Comparison of ENCODE assay signal across 8 cellular contexts in genomic region chr1:109877320-109877771, GRCh38. TPM values are rescaled to one million over a fixed set of nuclear protein-coding genes. Genes with fewer than 3 reads are reported as not detected.
DNase-seq lines count a peak whose midpoint lies in the region; ATAC-seq, FAIRE-seq and TF ChIP-seq lines count a peak whose summit lies in the region.

No MANE protein-coding gene starts in this region.

- no peaks in the 10 kb centered on the region for H3K36me3 ChIP-seq in colonic mucosa
- no peaks in the 10 kb centered on the region for H3K36me3 ChIP-seq in HepG2 (replicated peaks in 1 of 2; ENCODE audit: control insufficient read depth in 1 of 2, insufficient read depth in 2 of 2, low read length in 2 of 2)
- no peaks in the 10 kb centered on the region for H3K36me3 ChIP-seq in suprapubic skin

- intact Hi-C loops in colonic mucosa (cut with DNase I): no loop called here
- intact Hi-C loops in HepG2 (cut with micrococcal nuclease; ENCODE audit: unreplicated experiment): no loop called here
- intact Hi-C loops in CD4-positive, alpha-beta T cell (cut with DNase I, micrococcal nuclease): no loop called here

- H2AFZ ChIP-seq in HepG2 (ENCODE audit: low read length): no peak overlapping the region

- peak overlapping the region; percentile 81 for H3K4me2 ChIP-seq in HepG2 (ENCODE audit: low read depth, low read length)

- DNase-seq in HS-5 (ENCODE audit: low read depth) (peak; percentile 81), colonic mucosa (no peak), HepG2 (ENCODE audit: low spot score) (peak; percentile 79), suprapubic skin (ENCODE audit: low spot score in 2 of 2) (peak; percentile 78 to 85), DMS114 treated with DMSO at 0.1 percent for 48 hours (lab: John Stamatoyannopoulos, UW; ENCODE audit: unreplicated experiment) (no peak), COLO668 (lab: John Stamatoyannopoulos, UW; ENCODE audit: unreplicated experiment) (no peak)
- DNase-seq in CD4-positive, alpha-beta T cell: no peak

- POLR2A ChIA-PET in HepG2 (lab: Yijun Ruan, JAX): interaction anchor here (1.2 kb wide), 3 partner anchors 15 to 83 kb away, joined by 3 to 7 read pairs (median 5); no protein-coding TSS in a partner anchor
- POLR2A ChIA-PET in CD4-positive, alpha-beta T cell (lab: Charles Lee): no interaction called here

- H3K27me3 Mint-ChIP-seq in CD4-positive, alpha-beta T cell: no peaks in the 10 kb centered on the region

- H3K9ac ChIP-seq in colonic mucosa (ENCODE audit: low read depth in 2 of 2, low read length in 2 of 2) (peak overlapping the region in 1 of 2 donors; percentile 17), HepG2 (ENCODE audit: insufficient read depth, low read depth, low read length) (peak overlapping the region; percentile 44; the same call in 1 of the 2 replicates)

- TF ChIP-seq RAD21 in HepG2 (CRISPR knock-in tag; IDR thresholded peaks at IDR 0.05): 0 out of 2 replicates have a peak, but pooled peaks have one; percentile 29

- peak; percentile 96 for ATAC-seq in HepG2
- no peak for ATAC-seq in CD4-positive, alpha-beta T cell (ENCODE audit: poor library complexity)
- no peak for ATAC-seq in HG03442 (IDR thresholded peaks at IDR 0.05; ENCODE audit: unreplicated experiment)

- no peak overlapping the region for H3K4me3 ChIP-seq in colonic mucosa
- peak overlapping the region; percentile 33 to 72 (median 51) for H3K4me3 ChIP-seq in HepG2 (replicated peaks in 1 of 3; ENCODE audit: insufficient read depth in 1 of 3, low read depth in 2 of 3, low read length in 3 of 3)
- no peak overlapping the region for H3K4me3 ChIP-seq in suprapubic skin

- H3K4me3 Mint-ChIP-seq in CD4-positive, alpha-beta T cell: no peak overlapping the region

- in situ Hi-C loops in HepG2 (cut with HindIII; ENCODE audit: extremely low pct_ligation_motif_present, low pct_unique_long_range_greater_than_20kb): no loop called here

- H3K27ac ChIP-seq in colonic mucosa: peak overlapping the region; percentile 63
- no peak overlapping the region for H3K27ac ChIP-seq in HepG2 (ENCODE audit: extremely low read length, insufficient read depth, low read length)
- peak overlapping the region; percentile 74 for H3K27ac ChIP-seq in suprapubic skin
- H3K27ac ChIP-seq in CD4-positive, alpha-beta T cell (ENCODE audit: low read depth, low read length): no peak overlapping the region

- no peaks in the 10 kb centered on the region for H3K27me3 ChIP-seq in colonic mucosa
- H3K27me3 ChIP-seq in HepG2 (ENCODE audit: control insufficient read depth in 1 of 2, insufficient read depth in 2 of 2, low read length in 2 of 2): no peaks in the 10 kb centered on the region; a peak in 1 of 5 replicates
- no peaks in the 10 kb centered on the region for H3K27me3 ChIP-seq in suprapubic skin
- H3K27me3 ChIP-seq in CD4-positive, alpha-beta T cell (ENCODE audit: control insufficient read depth, insufficient read depth, low read length): no peaks in the 10 kb centered on the region

- WGBS in HepG2 (ENCODE audit: low lambda C conversion rate): 0% methylated on average over 2 of the region's 13 CpGs
- WGBS in suprapubic skin: 27% methylated on average over 5 of the region's 13 CpGs

- H3K9me3 ChIP-seq in colonic mucosa (no peaks in the 10 kb centered on the region), HepG2 (ENCODE audit: low read length) (no peaks in the 10 kb centered on the region), suprapubic skin (no peaks in the 10 kb centered on the region)
- H3K9me3 ChIP-seq in CD4-positive, alpha-beta T cell (ENCODE audit: control insufficient read depth, low read length): no peaks in the 10 kb centered on the region

- TF ChIP-seq EP300 in HepG2 (IDR thresholded peaks at IDR 0.05; ENCODE audit: low read depth in 2 of 2, low read length in 2 of 2): 0 out of 4 replicates have a peak, but pooled peaks of 1 of the 2 experiments have one; percentile 7
- TF ChIP-seq EP300 in HepG2 (CRISPR knock-in tag; IDR thresholded peaks at IDR 0.05; ENCODE audit: borderline replicate concordance): no peak
- TF ChIP-seq EP300 in suprapubic skin (IDR thresholded peaks at IDR 0.05): no peak

- H3K27ac Mint-ChIP-seq in CD4-positive, alpha-beta T cell: no peak overlapping the region

- no peaks in the 10 kb centered on the region for H4K20me1 ChIP-seq in HepG2 (ENCODE audit: insufficient read depth, low read length)

- TF ChIP-seq POLR2A in HepG2 (IDR thresholded peaks at IDR 0.05; ENCODE audit: insufficient read depth in 1 of 2, low read depth in 2 of 2, low read length in 2 of 2) (no peak), suprapubic skin (IDR thresholded peaks at IDR 0.05) (no peak)

- no peaks in the 10 kb centered on the region for H3K9me3 Mint-ChIP-seq in CD4-positive, alpha-beta T cell

- H3K4me1 Mint-ChIP-seq in CD4-positive, alpha-beta T cell (ENCODE audit: low read depth): peaks cover 21% of the 10 kb centered on the region

- no peaks in the 10 kb centered on the region for H3K79me2 ChIP-seq in HepG2 (ENCODE audit: insufficient read depth, low read length)

- BruUV-seq in HepG2 (replicated peaks; lab: Mats Ljungman, UMichigan): no TSS peak

- no peaks in the 10 kb centered on the region for H3K36me3 Mint-ChIP-seq in CD4-positive, alpha-beta T cell (ENCODE audit: low read depth)

- no peak for TF ChIP-seq CTCF in colonic mucosa (IDR thresholded peaks at IDR 0.05)
- peak; percentile 58 for TF ChIP-seq CTCF in HepG2 (CRISPR knock-in tag; IDR thresholded peaks at IDR 0.05)
- peak in 1 of 2 donors; percentile 37 for TF ChIP-seq CTCF in suprapubic skin (IDR thresholded peaks at IDR 0.05)
- TF ChIP-seq CTCF in CD4-positive, alpha-beta T cell (IDR thresholded peaks at IDR 0.05): no peak

- no peaks in the 10 kb centered on the region for H3K4me1 ChIP-seq in colonic mucosa
- peaks cover 88% of the 10 kb centered on the region for H3K4me1 ChIP-seq in HepG2 (ENCODE audit: insufficient read depth, low read length)
- H3K4me1 ChIP-seq in suprapubic skin: peaks cover 29% of the 10 kb centered on the region

- peak; percentile 63 for FAIRE-seq in HepG2 (lab: Jason Lieb, UNC)

- CTCF ChIA-PET in HepG2 (lab: Yijun Ruan, JAX; ENCODE audit: low intra/inter-chr PET ratio, low total read pairs): no interaction called here
- CTCF ChIA-PET in CD4-positive, alpha-beta T cell (lab: Charles Lee): no interaction called here

TF ChIP-seq in HepG2, 621 proteins besides CTCF, POLR2A, EP300 and RAD21 (continues in another document):
- no peak for TF ChIP-seq SNRNP70 (IDR thresholded peaks at IDR 0.05; ENCODE audit: low read depth, low read length)
- TF ChIP-seq ATF7 (IDR thresholded peaks at IDR 0.05): peak; percentile 60
- TF ChIP-seq ATF7 (CRISPR knock-in tag; IDR thresholded peaks at IDR 0.05): peak; percentile 83
- TF ChIP-seq NR1H2 (CRISPR knock-in tag; IDR thresholded peaks at IDR 0.05; ENCODE audit: borderline replicate concordance, low read depth): peak; percentile 49; the same call in 1 of the 2 replicates
- TF ChIP-seq, protein P1, sequence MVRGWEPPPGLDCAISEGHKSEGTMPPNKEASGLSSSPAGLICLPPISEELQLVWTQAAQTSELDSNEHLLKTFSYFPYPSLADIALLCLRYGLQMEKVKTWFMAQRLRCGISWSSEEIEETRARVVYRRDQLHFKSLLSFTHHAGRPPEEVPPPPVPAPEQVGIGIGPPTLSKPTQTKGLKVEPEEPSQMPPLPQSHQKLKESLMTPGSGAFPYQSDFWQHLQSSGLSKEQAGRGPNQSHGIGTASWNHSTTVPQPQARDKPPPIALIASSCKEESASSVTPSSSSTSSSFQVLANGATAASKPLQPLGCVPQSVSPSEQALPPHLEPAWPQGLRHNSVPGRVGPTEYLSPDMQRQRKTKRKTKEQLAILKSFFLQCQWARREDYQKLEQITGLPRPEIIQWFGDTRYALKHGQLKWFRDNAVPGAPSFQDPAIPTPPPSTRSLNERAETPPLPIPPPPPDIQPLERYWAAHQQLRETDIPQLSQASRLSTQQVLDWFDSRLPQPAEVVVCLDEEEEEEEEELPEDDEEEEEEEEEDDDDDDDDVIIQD (CRISPR knock-in tag; IDR thresholded peaks at IDR 0.05; ENCODE audit: low read depth): 0 out of 2 replicates have a peak, but pooled peaks have one; percentile 39
- TF ChIP-seq PCBP1 (IDR thresholded peaks at IDR 0.05; ENCODE audit: borderline replicate concordance, low read depth, low read length): no peak
- TF ChIP-seq, protein P2, sequence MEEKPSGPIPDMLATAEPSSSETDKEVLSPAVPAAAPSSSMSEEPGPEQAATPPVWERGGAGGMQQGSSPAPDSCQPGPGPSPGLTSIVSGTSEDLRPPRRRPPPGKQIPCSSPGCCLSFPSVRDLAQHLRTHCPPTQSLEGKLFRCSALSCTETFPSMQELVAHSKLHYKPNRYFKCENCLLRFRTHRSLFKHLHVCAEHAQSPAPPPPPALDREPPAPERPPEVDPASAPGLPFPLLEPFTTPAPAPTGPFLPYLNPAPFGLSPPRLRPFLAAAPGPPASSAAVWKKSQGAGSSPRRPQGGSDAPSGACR (CRISPR knock-in tag; IDR thresholded peaks at IDR 0.05): no peak
- peak; percentile 75 for TF ChIP-seq TEAD3 (CRISPR knock-in tag; optimal IDR thresholded peaks at IDR 0.05; ENCODE audit: borderline replicate concordance)

RNA-seq across cellular contexts. Expression of gene CSF1, which starts 33.3 kb away (rescaled TPM):
- total RNA-seq in colonic mucosa: 10 to 100 TPM; 14.1 to 18.1 TPM
- 1.9 and 4.6 TPM in 2 replicates for total RNA-seq in HepG2 (2016; rRNA removed; fragmentation: Illumina TruSeq; extraction: Trizol)
- 0.71 and 1.2 TPM in 2 replicates for total RNA-seq in HepG2 (2016; cell fraction: cytosol; rRNA removed; fragmentation: Illumina TruSeq; extraction: Trizol; ENCODE audit: low read depth)
- total RNA-seq in HepG2 (2016; cell fraction: insoluble cytoplasmic fraction; rRNA removed; fragmentation: Illumina TruSeq; extraction: Trizol): 1.8 and 4.9 TPM in 2 replicates
- 1.3 and 2.0 TPM in 2 replicates for total RNA-seq in HepG2 (2016; cell fraction: membrane; rRNA removed; fragmentation: Illumina TruSeq; extraction: Trizol)
- 7.8 and 7.9 TPM in 2 replicates for total RNA-seq in HepG2 (2016; cell fraction: nucleus; rRNA removed; fragmentation: Illumina TruSeq; extraction: Trizol)
- polyA plus RNA-seq in HepG2 (2011; rRNA removed): 13.3 and 21.0 TPM in 2 replicates
- polyA plus RNA-seq in HepG2 (2011; cell fraction: cytosol; rRNA removed): 10.4 and 15.2 TPM in 2 replicates
- 23.0 and 27.9 TPM in 2 replicates for polyA plus RNA-seq in HepG2 (2011; cell fraction: nucleus; rRNA removed)
- 5.3 and 17.7 TPM in 2 replicates for polyA plus RNA-seq in HepG2 (2012)
- polyA plus RNA-seq in HepG2 (2016; cell fraction: cytosol; fragmentation: Illumina TruSeq; extraction: Trizol; ENCODE audit: low read depth): 0.42 and 0.62 TPM in 2 replicates
- 1.8 and 2.7 TPM in 2 replicates for polyA plus RNA-seq in HepG2 (2016; cell fraction: insoluble cytoplasmic fraction; fragmentation: Illumina TruSeq; extraction: Trizol; ENCODE audit: low read depth)
- polyA plus RNA-seq in HepG2 (2016; cell fraction: membrane; fragmentation: Illumina TruSeq; extraction: Trizol; ENCODE audit: low read depth): 0.71 and 1.0 TPM in 2 replicates
- 14.8 and 15.3 TPM in 2 replicates for polyA plus RNA-seq in HepG2 (2016; cell fraction: nucleus; fragmentation: Illumina TruSeq; extraction: Trizol; ENCODE audit: insufficient read depth, low read depth)
- 1.1 and 12.0 TPM in 2 replicates for polyA minus RNA-seq in HepG2 (2011; rRNA and poly(A)+ RNA removed; ENCODE audit: low replicate concordance)
- 11.0 and 19.9 TPM in 2 replicates for polyA minus RNA-seq in HepG2 (2011; cell fraction: cytosol; rRNA and poly(A)+ RNA removed)
- 7.9 and 15.2 TPM in 2 replicates for polyA minus RNA-seq in HepG2 (2011; cell fraction: nucleus; rRNA and poly(A)+ RNA removed)
- total RNA-seq in suprapubic skin: 10 to 100 TPM; 12.6 to 39.1 (median 17.5) TPM
- 1 to 10 TPM; 6.5 to 6.7 TPM for total RNA-seq in CD4-positive, alpha-beta T cell

Comparison
In these comparisons a context has a peak if more than half of its experiments do, and no peak if none do; other contexts are left out.
1. DNase-seq: peak in HS-5 (single experiment), HepG2 (single experiment) and suprapubic skin (2 of 2); none in colonic mucosa (single experiment), DMS114 treated with DMSO at 0.1 percent for 48 hours (single experiment), COLO668 (single experiment) and CD4-positive, alpha-beta T cell (0 of 10).
2. H3K27ac ChIP-seq: peak in colonic mucosa (single experiment) and suprapubic skin (single experiment); none in HepG2 (single experiment) and CD4-positive, alpha-beta T cell (single experiment).
3. H3K4me3 ChIP-seq: peak in HepG2 (3 of 3); none in colonic mucosa (single experiment) and suprapubic skin (single experiment).